In genomic region chrX:39721570-39722279, GRCh38 we compare ENCODE assay signal across 1 cellular context.
TF ChIP-seq lines count a peak whose summit lies in the region.

No MANE protein-coding gene starts in this region.

TF ChIP-seq in HepG2, 621 proteins besides CTCF, POLR2A, EP300 and RAD21 (continued from another document):
- TF ChIP-seq FOXA1 (IDR thresholded peaks at IDR 0.05) (no peak), FOXA1 (CRISPR knock-in tag; IDR thresholded peaks at IDR 0.05) (no peak), SIX1 (CRISPR knock-in tag; IDR thresholded peaks at IDR 0.05; ENCODE audit: borderline replicate concordance) (no peak), ZFP36 (IDR thresholded peaks at IDR 0.05; ENCODE audit: borderline replicate concordance, low read depth, low read length, partially characterized antibody) (no peak), HNRNPH1 (optimal IDR thresholded peaks at IDR 0.05; ENCODE audit: low read depth, low read length) (no peak), CHD4 (IDR thresholded peaks at IDR 0.05; ENCODE audit: borderline replicate concordance, low read length) (no peak), THYN1 (CRISPR knock-in tag; IDR thresholded peaks at IDR 0.05; ENCODE audit: borderline replicate concordance, low read depth) (no peak), MATR3 (CRISPR knock-in tag; IDR thresholded peaks at IDR 0.05) (no peak), ZNF317 (CRISPR knock-in tag; IDR thresholded peaks at IDR 0.05) (no peak), PHF8 (CRISPR knock-in tag; IDR thresholded peaks at IDR 0.05) (no peak), ZNF878 (CRISPR knock-in tag; IDR thresholded peaks at IDR 0.05) (no peak), STAG1 (CRISPR knock-in tag; IDR thresholded peaks at IDR 0.05) (no peak), HIC2 (CRISPR knock-in tag; IDR thresholded peaks at IDR 0.05; ENCODE audit: low read depth) (no peak)
TF ChIP-seq in HepG2: peak in this region for 0.
